ENCODE assay signal across 22 cellular contexts in genomic region chr20:6038256-6038655, GRCh38. TPM values are rescaled to one million over a fixed set of nuclear protein-coding genes. Genes with fewer than 3 reads are reported as not detected.
DNase-seq lines count a peak whose midpoint lies in the region; ATAC-seq and TF ChIP-seq lines count a peak whose summit lies in the region.
"Had no signal": no experiment of that assay in that cellular context is flagged by ENCODE, and none has a peak within 500 bp of the region (broad histone marks: within the 10 kb centered on the region; RNA-seq: fewer than 3 reads in every experiment).

No MANE protein-coding gene starts in this region.

- H3K4me3 ChIP-seq in right atrium auricular region (no peak overlapping the region), neural progenitor cell (no peak overlapping the region)
- no peak overlapping the region for H3K4me3 ChIP-seq in CD4-positive, alpha-beta memory T cell (ENCODE audit: low read length in 2 of 2)
- H3K4me3 ChIP-seq: A549, SJCRH30 had no signal

- no peak overlapping the region for H3K9ac ChIP-seq in H9 (ENCODE audit: extremely low read depth, insufficient read length, low read length)
- no peak overlapping the region for H3K9ac ChIP-seq in neural progenitor cell

- no peak overlapping the region for H3T11ph ChIP-seq in H9 (ENCODE audit: low read length)

- H3K27ac Mint-ChIP-seq in H9 (peak overlapping the region in 2 of 3 experiments; percentile 38 to 83; a peak in 1 of 7 replicates), neural progenitor cell (no peak overlapping the region)
- H3K27ac Mint-ChIP-seq in CD4-positive, alpha-beta memory T cell: peak overlapping the region in 2 of 7 donors; percentile 24 to 79

- H3K4me1 Mint-ChIP-seq in H9: peaks cover 11 to 12% of the 10 kb centered on the region in 2 experiments
- peaks cover 12% of the 10 kb centered on the region for H3K4me1 Mint-ChIP-seq in neural progenitor cell
- peaks cover 0 to 3% (median 3%) of the 10 kb centered on the region in 4 donors for H3K4me1 Mint-ChIP-seq in CD4-positive, alpha-beta memory T cell

- H3K4ac ChIP-seq in H9 (ENCODE audit: low read depth, low read length): no peak overlapping the region

- no peak overlapping the region for H3K18ac ChIP-seq in H9 (ENCODE audit: insufficient read length, low read depth, low read length)

- H3K79me2 ChIP-seq in H9 (ENCODE audit: insufficient read depth, low read length) (no peaks in the 10 kb centered on the region), neural progenitor cell (ENCODE audit: low read depth) (no peaks in the 10 kb centered on the region)

- no peak overlapping the region for H3K56ac ChIP-seq in H9 (ENCODE audit: insufficient read length, low read depth, low read length)

- no peak overlapping the region for H3K4me2 ChIP-seq in H9 (ENCODE audit: insufficient read depth, insufficient read length, low read length)
- no peak overlapping the region for H3K4me2 ChIP-seq in neural progenitor cell
- H3K4me2 ChIP-seq: A549 had no signal

- TF ChIP-seq CTCF in H9 (conservative IDR thresholded peaks at IDR 0.05) (no peak), right atrium auricular region (IDR thresholded peaks at IDR 0.05) (no peak), neural progenitor cell (IDR thresholded peaks at IDR 0.05) (no peak)

- ATAC-seq in HG03045 (IDR thresholded peaks at IDR 0.05; ENCODE audit: unreplicated experiment): no peak
- ATAC-seq: A549 had no signal

- no peak overlapping the region for H2AK5ac ChIP-seq in H9 (ENCODE audit: insufficient read length, low read length)

- H3K9me3 ChIP-seq in H9 (ENCODE audit: control insufficient read depth, low read depth, low read length): no peaks in the 10 kb centered on the region
- no peaks in the 10 kb centered on the region for H3K9me3 ChIP-seq in right atrium auricular region
- H3K9me3 ChIP-seq in neural progenitor cell (ENCODE audit: low read depth): no peaks in the 10 kb centered on the region
- H3K9me3 ChIP-seq in CD4-positive, alpha-beta memory T cell (ENCODE audit: control insufficient read depth in 1 of 2, low read length in 2 of 2): no peaks in the 10 kb centered on the region
- H3K9me3 ChIP-seq: A549, SJCRH30 had no signal

- H4K5ac ChIP-seq in H9 (ENCODE audit: insufficient read length, low read depth, low read length): no peak overlapping the region

- H3K9me3 Mint-ChIP-seq in H9 (no peaks in the 10 kb centered on the region), neural progenitor cell (no peaks in the 10 kb centered on the region)
- no peaks in the 10 kb centered on the region for H3K9me3 Mint-ChIP-seq in CD4-positive, alpha-beta memory T cell

- no peak overlapping the region for H3K23ac ChIP-seq in H9 (ENCODE audit: insufficient read length, low read depth, low read length)

- no peak for DNase-seq in H9
- peak; percentile 45 for DNase-seq in ecto neural progenitor cell (ENCODE audit: low spot score)
- DNase-seq in right atrium auricular region (ENCODE audit: low spot score): no peak
- DNase-seq in neural progenitor cell (ENCODE audit: low spot score): peak; percentile 18
- DNase-seq in DMS 273 treated with DMSO at 0.1 percent for 48 hours (lab: John Stamatoyannopoulos, UW): no peak
- no peak for DNase-seq in NCI-H2196 treated with DMSO at 0.1 percent for 48 hours (lab: John Stamatoyannopoulos, UW; ENCODE audit: unreplicated experiment)
- no peak for DNase-seq in CD4-positive, alpha-beta memory T cell
- DNase-seq: COR-L47, DMS153, H7, NCI-H1105 treated with DMSO at 0.1 percent for 48 hours, NCI-H1694 treated with DMSO at 0.1 percent for 48 hours, NCI-H2107, NCI-H345, NCI-H526 treated with DMSO at 0.1 percent for 48 hours, OCI-M1, RPMI8226, SJCRH30 had no signal

- no peaks in the 10 kb centered on the region for H3K27me3 ChIP-seq in H9 (ENCODE audit: insufficient read depth, low read length)
- no peaks in the 10 kb centered on the region for H3K27me3 ChIP-seq in right atrium auricular region
- H3K27me3 ChIP-seq in neural progenitor cell: no peaks in the 10 kb centered on the region
- no peaks in the 10 kb centered on the region for H3K27me3 ChIP-seq in CD4-positive, alpha-beta memory T cell (ENCODE audit: insufficient read depth, low read length)
- H3K27me3 ChIP-seq: SJCRH30 had no signal

- H3K14ac ChIP-seq in H9 (ENCODE audit: insufficient read depth, low read length): no peak overlapping the region

- no peaks in the 10 kb centered on the region for H3K4me1 ChIP-seq in H9 (ENCODE audit: insufficient read depth, low read length)
- H3K4me1 ChIP-seq in right atrium auricular region: peaks cover 0 to 25% of the 10 kb centered on the region in 2 donors
- no peaks in the 10 kb centered on the region for H3K4me1 ChIP-seq in neural progenitor cell
- no peaks in the 10 kb centered on the region for H3K4me1 ChIP-seq in CD4-positive, alpha-beta memory T cell (ENCODE audit: insufficient read depth, low read length)
- H3K4me1 ChIP-seq: A549, SJCRH30 had no signal

- H3K27ac ChIP-seq in H9 (ENCODE audit: insufficient read length, low read depth, low read length) (no peak overlapping the region), right atrium auricular region (peak overlapping the region; percentile 20 to 36), neural progenitor cell (no peak overlapping the region)
- no peak overlapping the region for H3K27ac ChIP-seq in CD4-positive, alpha-beta memory T cell (ENCODE audit: low read depth, low read length)
- H3K27ac ChIP-seq: A549, C4-2B, SJCRH30 had no signal

- H3K4me3 Mint-ChIP-seq in H9 (no peak overlapping the region), neural progenitor cell (no peak overlapping the region)
- H3K4me3 Mint-ChIP-seq in CD4-positive, alpha-beta memory T cell: no peak overlapping the region

- H2AFZ ChIP-seq in H9 (ENCODE audit: low read length): no peak overlapping the region
- no peak overlapping the region for H2AFZ ChIP-seq in neural progenitor cell (replicated peaks)

- intact Hi-C loops in CD4-positive, alpha-beta memory T cell (cut with micrococcal nuclease): no loop called here

- H2BK15ac ChIP-seq in H9 (ENCODE audit: low read depth, low read length): no peak overlapping the region

- H3K36me3 Mint-ChIP-seq in H9 (ENCODE audit: insufficient read depth in 1 of 3, low read depth in 3 of 3) (peaks cover 12 to 62% (median 43%) of the 10 kb centered on the region in 3 experiments), neural progenitor cell (peaks cover 24% of the 10 kb centered on the region)
- H3K36me3 Mint-ChIP-seq in CD4-positive, alpha-beta memory T cell: peaks cover 65 to 75% of the 10 kb centered on the region in 2 donors

- no peaks in the 10 kb centered on the region for H3K23me2 ChIP-seq in H9 (ENCODE audit: insufficient read length, low read depth, low read length, poor library complexity, severe bottlenecking)

- H3K79me1 ChIP-seq in H9 (ENCODE audit: insufficient read depth, low read depth, low read length, poor library complexity, severe bottlenecking): no peaks in the 10 kb centered on the region

- no peaks in the 10 kb centered on the region for H3F3A ChIP-seq in neural progenitor cell (ENCODE audit: low read depth)

- CTCF ChIA-PET in CD4-positive, alpha-beta memory T cell (lab: Charles Lee; ENCODE audit: partially characterized antibody): no interaction called here

- H4K8ac ChIP-seq in H9 (replicated peaks; ENCODE audit: insufficient read length, low read depth, low read length): no peak overlapping the region

- no peaks in the 10 kb centered on the region; the same call in 1 of the 2 replicates for H3K27me3 Mint-ChIP-seq in H9 (ENCODE audit: low read depth)
- H3K27me3 Mint-ChIP-seq in neural progenitor cell (ENCODE audit: insufficient read depth, low read depth): no peaks in the 10 kb centered on the region
- no peaks in the 10 kb centered on the region for H3K27me3 Mint-ChIP-seq in CD4-positive, alpha-beta memory T cell

- no peak overlapping the region for H2BK12ac ChIP-seq in H9 (ENCODE audit: insufficient read length, low read depth, low read length)

- H3K36me3 ChIP-seq in right atrium auricular region (peaks cover 75% of the 10 kb centered on the region), neural progenitor cell (peaks cover 9% of the 10 kb centered on the region)
- H3K36me3 ChIP-seq in CD4-positive, alpha-beta memory T cell (ENCODE audit: insufficient read depth, low read length): peaks cover 38% of the 10 kb centered on the region

- no peak overlapping the region for H2BK120ac ChIP-seq in H9 (ENCODE audit: low read depth, low read length, poor library complexity, severe bottlenecking)

- H4K20me1 ChIP-seq in H9 (ENCODE audit: control insufficient read depth, insufficient read depth, insufficient read length): no peaks in the 10 kb centered on the region
- peaks cover 22% of the 10 kb centered on the region for H4K20me1 ChIP-seq in neural progenitor cell (ENCODE audit: low read depth)

- no peak overlapping the region for H2BK5ac ChIP-seq in H9 (ENCODE audit: insufficient read length, low read length)

- POLR2A ChIA-PET in CD4-positive, alpha-beta memory T cell (lab: Charles Lee; ENCODE audit: partially characterized antibody): no interaction called here

- no peak overlapping the region for H2BK20ac ChIP-seq in H9 (ENCODE audit: low read depth, low read length, poor library complexity, severe bottlenecking)

- H4K91ac ChIP-seq in H9 (ENCODE audit: insufficient read length, low read depth, low read length): no peak overlapping the region

- WGBS in H9 (ENCODE audit: extremely low coverage, insufficient read length, low lambda C conversion rate): no CpG with 5 or more reads among the region's 3 CpGs

RNA-seq across cellular contexts. Expression of gene LRRN4, which starts 15.6 kb away (rescaled TPM):
- total RNA-seq in H9 (2021) (0.22 and 0.42 TPM in 2 replicates), right atrium auricular region (10 to 100 TPM; 15.0 to 36.7 TPM), neural progenitor cell (ENCODE audit: low replicate concordance) (not detected in 2 replicates)
- not detected for total RNA-seq in CD4-positive, alpha-beta memory T cell
- polyA plus RNA-seq in CD4-positive, alpha-beta memory T cell: not detected
- total RNA-seq: LHCN-M2 had no signal
- polyA plus RNA-seq: A549 had no signal

RNA-seq across cellular contexts. Expression of gene CRLS1, which starts 32.3 kb away (rescaled TPM):
- 39.5 and 41.2 TPM in 2 replicates for total RNA-seq in H9 (2021)
- 10 to 100 TPM; 49.4 to 67.9 TPM for total RNA-seq in right atrium auricular region
- 46.0 and 67.9 TPM in 2 replicates for total RNA-seq in neural progenitor cell (ENCODE audit: low replicate concordance)
- total RNA-seq in CD4-positive, alpha-beta memory T cell: 10 to 100 TPM; 22.5 to 22.6 TPM
- 10 to 100 TPM; 43.1 to 45.0 TPM for polyA plus RNA-seq in CD4-positive, alpha-beta memory T cell

Comparison
In these comparisons a context has a peak if more than half of its experiments do, and no peak if none do; other contexts are left out.
1. DNase-seq: peak in ecto neural progenitor cell (single experiment) and neural progenitor cell (single experiment); none in H9 (single experiment), right atrium auricular region (single experiment), DMS 273 treated with DMSO at 0.1 percent for 48 hours (single experiment), NCI-H2196 treated with DMSO at 0.1 percent for 48 hours (single experiment) and CD4-positive, alpha-beta memory T cell (0 of 5).
2. H3K27ac ChIP-seq: peak in right atrium auricular region (2 of 2); none in H9 (single experiment), neural progenitor cell (single experiment) and CD4-positive, alpha-beta memory T cell (single experiment).
3. RNA of gene LRRN4, which starts 15.6 kb away (total RNA-seq): 15.0 to 36.7 TPM in right atrium auricular region; 0.22 to 0.42 TPM in H9, not detected in neural progenitor cell and not detected in CD4-positive, alpha-beta memory T cell; every median in the first group is over 10 times any median in the second.